8 cellular contexts compared by ENCODE assay signal in the genomic region with DNA sequence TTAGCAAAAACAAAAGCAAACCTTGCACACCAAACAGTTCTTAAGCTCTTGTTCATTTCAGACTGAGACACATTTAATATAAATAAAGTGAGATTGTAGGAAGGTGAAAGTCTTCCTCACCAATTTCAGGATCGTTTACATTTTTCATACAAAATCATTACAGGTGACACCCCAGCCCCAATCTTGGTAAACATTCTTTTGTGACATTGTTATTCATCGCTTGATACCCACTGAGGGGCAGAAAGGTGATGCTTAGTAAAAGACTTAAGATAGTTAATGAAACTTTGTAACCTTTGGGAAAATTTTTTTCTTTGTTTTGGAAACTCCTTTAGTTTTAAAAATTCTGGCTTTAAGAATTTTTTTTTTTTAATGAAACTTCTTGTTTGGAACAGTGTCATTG. TPM values are rescaled to one million over a fixed set of nuclear protein-coding genes. Genes with fewer than 3 reads are reported as not detected.
DNase-seq lines count a peak whose midpoint lies in the region; ATAC-seq and TF ChIP-seq lines count a peak whose summit lies in the region.

No MANE protein-coding gene starts in this region.

- no peak for DNase-seq in activated CD4-positive, alpha-beta T cell treated with anti-CD3 and anti-CD28 coated beads, Interleukin-2, amount 10 ng/mL, durations not matched to agents 7 days and 5 days
- no peak for DNase-seq in activated CD4-positive, alpha-beta T cell treated with anti-CD3 and anti-CD28 coated beads for 48 hours
- no peak for DNase-seq in activated naive CD8-positive, alpha-beta T cell treated with anti-CD3 and anti-CD28 coated beads, Interleukin-2, amount 10 ng/mL, durations not matched to agents 7 days and 5 days
- DNase-seq in kidney epithelial cell (ENCODE audit: low read depth) = no peak
- no peak for DNase-seq in testis
- no peak for DNase-seq in stimulated activated naive CD4-positive, alpha-beta T cell treated with Interleukin-2 at 50 U/mL for 16 hours (lab: John Stamatoyannopoulos, UW)
- no peak for DNase-seq in EL

- POLR2A ChIA-PET in activated CD4-positive, alpha-beta T cell treated with anti-CD3 and anti-CD28 coated beads, Interleukin-2, amount 10 ng/mL, durations not matched to agents 7 days and 5 days (lab: Charles Lee) = no interaction called here
- POLR2A ChIA-PET in activated naive CD8-positive, alpha-beta T cell treated with anti-CD3 and anti-CD28 coated beads, Interleukin-2, amount 10 ng/mL, durations not matched to agents 7 days and 5 days (lab: Charles Lee) = interaction anchor here (0.8 to 6.5 kb wide), 3 partner anchors 46 to 259 kb away, joined by 3 to 46 read pairs (median 11); a partner anchor contains a TSS

- peak overlapping the region; percentile 100 for H3K4me3 Mint-ChIP-seq in activated CD4-positive, alpha-beta T cell treated with anti-CD3 and anti-CD28 coated beads, Interleukin-2, amount 10 ng/mL, durations not matched to agents 7 days and 5 days
- H3K4me3 Mint-ChIP-seq in activated naive CD8-positive, alpha-beta T cell treated with anti-CD3 and anti-CD28 coated beads, Interleukin-2, amount 10 ng/mL, durations not matched to agents 7 days and 5 days = peak overlapping the region; percentile 93

- no peak for TF ChIP-seq POLR2A in testis (IDR thresholded peaks at IDR 0.05)

- intact Hi-C loops in testis (cut with DNase I; ENCODE audit: low total_unique reads) = no loop called here

- H3K36me3 ChIP-seq in kidney epithelial cell (ENCODE audit: control insufficient read depth, insufficient read depth, low read length) (no peaks in the 10 kb centered on the region), testis (ENCODE audit: low read depth, missing control alignments) (no peaks in the 10 kb centered on the region)

- H3K27me3 ChIP-seq in kidney epithelial cell (ENCODE audit: control insufficient read depth, insufficient read depth, low read length) (no peaks in the 10 kb centered on the region), testis (no peaks in the 10 kb centered on the region)

- peaks cover 45% of the 10 kb centered on the region for H3K36me3 Mint-ChIP-seq in activated CD4-positive, alpha-beta T cell treated with anti-CD3 and anti-CD28 coated beads, Interleukin-2, amount 10 ng/mL, durations not matched to agents 7 days and 5 days (ENCODE audit: low read depth)
- peaks cover 32% of the 10 kb centered on the region for H3K36me3 Mint-ChIP-seq in activated naive CD8-positive, alpha-beta T cell treated with anti-CD3 and anti-CD28 coated beads, Interleukin-2, amount 10 ng/mL, durations not matched to agents 7 days and 5 days

- ATAC-seq in activated naive CD8-positive, alpha-beta T cell treated with anti-CD3 and anti-CD28 coated beads, Interleukin-2, amount 10 ng/mL, durations not matched to agents 7 days and 5 days (ENCODE audit: low read depth) = no peak
- no peak for ATAC-seq in HG03378 (IDR thresholded peaks at IDR 0.05; ENCODE audit: unreplicated experiment)

- WGBS in testis, 2 donors = 11 to 13% methylated on average over 2 of the region's 2 CpGs

- no peaks in the 10 kb centered on the region for H3K9me3 ChIP-seq in testis

- CTCF ChIA-PET in activated CD4-positive, alpha-beta T cell treated with anti-CD3 and anti-CD28 coated beads, Interleukin-2, amount 10 ng/mL, durations not matched to agents 7 days and 5 days (lab: Charles Lee) = interaction anchor here (5.8 kb wide), 1 partner anchor 187 kb away, joined by 25 read pairs; no protein-coding TSS in a partner anchor

- H3K27ac ChIP-seq in testis = peak overlapping the region; percentile 97 to 100

- H3K4me3 ChIP-seq in kidney epithelial cell (ENCODE audit: low read depth, low read length) (peak overlapping the region; percentile 83), testis (peak overlapping the region; percentile 88 to 95)

- TF ChIP-seq CTCF in kidney epithelial cell (IDR thresholded peaks at IDR 0.05; ENCODE audit: insufficient read depth, low read length, poor library complexity, severe bottlenecking) (no peak), testis (IDR thresholded peaks at IDR 0.05) (no peak)

- no peaks in the 10 kb centered on the region for H3K9me3 Mint-ChIP-seq in activated CD4-positive, alpha-beta T cell treated with anti-CD3 and anti-CD28 coated beads, Interleukin-2, amount 10 ng/mL, durations not matched to agents 7 days and 5 days
- peaks cover 1% of the 10 kb centered on the region for H3K9me3 Mint-ChIP-seq in activated naive CD8-positive, alpha-beta T cell treated with anti-CD3 and anti-CD28 coated beads, Interleukin-2, amount 10 ng/mL, durations not matched to agents 7 days and 5 days

- peak overlapping the region; percentile 91 for H3K27ac Mint-ChIP-seq in activated CD4-positive, alpha-beta T cell treated with anti-CD3 and anti-CD28 coated beads, Interleukin-2, amount 10 ng/mL, durations not matched to agents 7 days and 5 days
- H3K27ac Mint-ChIP-seq in activated naive CD8-positive, alpha-beta T cell treated with anti-CD3 and anti-CD28 coated beads, Interleukin-2, amount 10 ng/mL, durations not matched to agents 7 days and 5 days = peak overlapping the region; percentile 96

- no peaks in the 10 kb centered on the region for H3K27me3 Mint-ChIP-seq in activated CD4-positive, alpha-beta T cell treated with anti-CD3 and anti-CD28 coated beads, Interleukin-2, amount 10 ng/mL, durations not matched to agents 7 days and 5 days
- no peaks in the 10 kb centered on the region for H3K27me3 Mint-ChIP-seq in activated naive CD8-positive, alpha-beta T cell treated with anti-CD3 and anti-CD28 coated beads, Interleukin-2, amount 10 ng/mL, durations not matched to agents 7 days and 5 days

- peaks cover 24% of the 10 kb centered on the region for H3K4me1 Mint-ChIP-seq in activated CD4-positive, alpha-beta T cell treated with anti-CD3 and anti-CD28 coated beads, Interleukin-2, amount 10 ng/mL, durations not matched to agents 7 days and 5 days
- peaks cover 26% of the 10 kb centered on the region for H3K4me1 Mint-ChIP-seq in activated naive CD8-positive, alpha-beta T cell treated with anti-CD3 and anti-CD28 coated beads, Interleukin-2, amount 10 ng/mL, durations not matched to agents 7 days and 5 days

- H3K4me1 ChIP-seq in testis = peaks cover 15% of the 10 kb centered on the region

RNA-seq across cellular contexts. Expression of a gene that starts 1.9 kb away (rescaled TPM):
- total RNA-seq in activated CD4-positive, alpha-beta T cell treated with anti-CD3 and anti-CD28 coated beads, Interleukin-2, amount 10 ng/mL, durations not matched to agents 7 days and 5 days = 10 to 100 TPM; 46.9 to 48.8 TPM
- 10 to 100 TPM; 48.1 to 49.3 TPM for total RNA-seq in activated naive CD8-positive, alpha-beta T cell treated with anti-CD3 and anti-CD28 coated beads, Interleukin-2, amount 10 ng/mL, durations not matched to agents 7 days and 5 days
- total RNA-seq in kidney epithelial cell (17.6 and 21.1 TPM in 2 replicates), testis (10 to 100 TPM; 72.4 to 82.2 TPM)
- polyA plus RNA-seq in testis (ENCODE audit: insufficient read depth, low read depth, low replicate concordance) = 50.4 TPM
